Comparison of ENCODE assay signal across 11 cellular contexts in the genomic region with DNA sequence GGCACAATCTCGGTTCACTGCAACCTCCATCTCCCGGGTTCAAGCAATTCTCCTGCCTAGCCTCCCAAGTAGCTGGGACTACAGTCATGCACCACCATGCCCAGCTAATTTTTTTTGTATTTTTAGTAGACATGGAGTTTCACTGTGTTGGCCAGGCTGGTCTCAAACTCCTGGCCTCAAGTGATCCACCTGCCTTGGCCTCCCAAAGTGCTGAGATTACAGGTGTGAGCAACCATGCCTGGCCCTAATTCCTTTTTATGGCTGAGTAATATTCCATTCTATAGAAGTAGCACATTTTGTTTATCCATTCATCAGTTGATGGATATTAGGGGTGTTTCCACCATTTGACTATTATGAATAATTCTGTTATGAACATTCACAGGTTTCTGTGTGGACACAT. TPM values are rescaled to one million over a fixed set of nuclear protein-coding genes. Genes with fewer than 3 reads are reported as not detected.
"Had no signal": no experiment of that assay in that cellular context is flagged by ENCODE, and none has a peak within 500 bp of the region (broad histone marks: within the 10 kb centered on the region; RNA-seq: fewer than 3 reads in every experiment).

No MANE protein-coding gene starts in this region.

RNA-seq across cellular contexts. Expression of gene CFAP210, which starts 9.5 kb away (rescaled TPM):
- total RNA-seq: activated B cell treated with CpG ODN at 0.5 μM for 24 hours; activated CD4-positive, alpha-beta memory T cell treated with anti-CD3 and anti-CD28 coated beads for 36 hours; activated CD4-positive, alpha-beta T cell treated with anti-CD3 and anti-CD28 coated beads, Interleukin-2, amount 10 ng/mL, durations not matched to agents 24 days and 14 days; activated CD8-positive, alpha-beta T cell treated with anti-CD3 and anti-CD28 coated beads for 36 hours; activated naive CD8-positive, alpha-beta T cell treated with anti-CD3 and anti-CD28 coated beads, Interleukin-2, amount 10 ng/mL, durations not matched to agents 7 days and 5 days; activated T-helper 2 cell treated with anti-CD3 and anti-CD28 coated beads, Interferon-gamma antibody, Interleukin-2, Interleukin-4, amounts not matched to agents 10 μg/mL and 5 μg/mL and 100 μg/mL, durations not matched to agents 14 hours and 24 hours and 36 hours; ascending aorta; bronchial epithelial cell; cardiac muscle cell; T-helper 1 cell treated with Interleukin-12 subunit alpha and Interleukin-12 subunit beta and Interleukin-4 antibody, amounts not matched to agents 30 ng/mL and 1 ng/mL, for 36 hours; T-helper 2 cell treated with Interferon-gamma antibody and Interleukin-4, amounts not matched to agents 100 ng/mL and 5 ng/mL, for 36 hours had no signal

RNA-seq across cellular contexts. Expression of gene PHOSPHO2, which starts 9.6 kb away (rescaled TPM):
- total RNA-seq: ascending aorta had no signal
